24 cellular contexts compared by ENCODE assay signal in genomic region chr5:175831507-175831906, GRCh38. TPM values are rescaled to one million over a fixed set of nuclear protein-coding genes. Genes with fewer than 3 reads are reported as not detected.
"Had no signal": no experiment of that assay in that cellular context is flagged by ENCODE, and none has a peak within 500 bp of the region (broad histone marks: within the 10 kb centered on the region; RNA-seq: fewer than 3 reads in every experiment).

No MANE protein-coding gene starts in this region.

- H3K4me2 ChIP-seq: hepatocyte had no signal

- H3K4me1 Mint-ChIP-seq: natural killer cell had no signal

- H3K27ac ChIP-seq: esophagus squamous epithelium, hepatocyte, parathyroid adenoma, prostate gland, right lobe of liver, spleen had no signal

- FAIRE-seq: colon had no signal

- H3K4me3 Mint-ChIP-seq: dendritic cell treated with granulocyte-macrophage colony-stimulating factor and Interleukin-4, amounts not matched to agents 40 ng/mL and 50 ng/mL, for 4 days; effector memory CD8-positive, alpha-beta T cell; natural killer cell had no signal

- H3K4me1 ChIP-seq: esophagus squamous epithelium, prostate gland, right lobe of liver, spleen had no signal

- H3K9ac ChIP-seq: parathyroid adenoma had no signal

- H2AFZ ChIP-seq: hepatocyte, parathyroid adenoma had no signal

- H3K36me3 Mint-ChIP-seq: natural killer cell had no signal

- H3K9me3 ChIP-seq: esophagus squamous epithelium, mucosa of descending colon, prostate gland, right lobe of liver, spleen had no signal

- H3K79me2 ChIP-seq: hepatocyte, parathyroid adenoma had no signal

- H3K9me3 Mint-ChIP-seq: dendritic cell treated with granulocyte-macrophage colony-stimulating factor and Interleukin-4, amounts not matched to agents 40 ng/mL and 50 ng/mL, for 4 days; effector memory CD8-positive, alpha-beta T cell; natural killer cell had no signal

- H3K27me3 ChIP-seq: hepatocyte, right lobe of liver had no signal

- H3K36me3 ChIP-seq: esophagus squamous epithelium, prostate gland, right lobe of liver, spleen had no signal

- DNase-seq: cerebellar nuclear complex; effector memory CD8-positive, alpha-beta T cell; esophagus squamous epithelium; foreskin fibroblast; kidney glomerular epithelial cell; mammary epithelial cell; mucosa of descending colon; natural killer cell; right lobe of liver; spleen; stimulated activated CD4-positive, alpha-beta T cell treated with anti-CD3 and anti-CD28 coated beads, Interleukin-15, amount 100 ng/mL, for 24 hours; stimulated activated CD4-positive, alpha-beta T cell treated with anti-CD3 and anti-CD28 coated beads, Interleukin-1b, Interleukin-23, amount 100 ng/mL, for 48 hours; stimulated activated CD4-positive, alpha-beta T cell treated with anti-CD3 and anti-CD28 coated beads, Interleukin-4, amount 100 ng/mL, for 4 hours; stimulated activated naive CD4-positive, alpha-beta T cell treated with Interleukin-2 at 50 U/mL for 16 hours; trophoblast cell had no signal

- H3K4me3 ChIP-seq: esophagus squamous epithelium, hepatocyte, mucosa of descending colon, prostate gland, right lobe of liver, spleen had no signal

- H3K27ac Mint-ChIP-seq: dendritic cell treated with granulocyte-macrophage colony-stimulating factor and Interleukin-4, amounts not matched to agents 40 ng/mL and 50 ng/mL, for 4 days; effector memory CD8-positive, alpha-beta T cell; natural killer cell had no signal

- ATAC-seq: effector memory CD8-positive, alpha-beta T cell; mucosa of descending colon; natural killer cell; right lobe of liver had no signal

RNA-seq across cellular contexts. Expression of gene CPLX2, which starts 39.9 kb away (rescaled TPM):
- total RNA-seq: epithelial cell of proximal tubule, lower leg skin, mammary epithelial cell, natural killer cell, renal cortical epithelial cell, skeletal muscle tissue, spleen had no signal
